Comparison of ENCODE assay signal across 20 cellular contexts in the genomic region with DNA sequence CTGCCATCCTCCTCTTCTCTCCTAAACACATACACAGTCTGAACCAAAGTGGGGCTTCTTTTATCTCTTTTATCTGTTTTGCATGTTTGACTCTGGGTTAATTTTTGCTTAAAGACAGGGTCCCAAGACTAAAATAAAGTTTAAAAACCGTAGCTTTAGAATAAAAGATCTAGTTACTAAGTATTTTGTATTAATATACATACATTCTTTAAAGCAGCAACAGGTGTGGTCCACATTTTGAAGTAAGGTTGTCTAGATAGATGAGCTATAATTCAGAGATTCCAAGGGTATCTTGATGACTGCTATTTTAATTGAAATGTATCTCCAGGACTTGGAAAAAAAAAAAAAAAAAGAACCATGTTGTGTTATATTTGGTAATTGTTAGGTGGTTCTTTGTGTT.
DNase-seq lines count a peak whose midpoint lies in the region; ATAC-seq and TF ChIP-seq lines count a peak whose summit lies in the region.
"Had no signal": no experiment of that assay in that cellular context is flagged by ENCODE, and none has a peak within 500 bp of the region (broad histone marks: within the 10 kb centered on the region; RNA-seq: fewer than 3 reads in every experiment).

No MANE protein-coding gene starts in this region.

- POLR2A ChIA-PET in activated CD8-positive, alpha-beta T cell treated with anti-CD3 and anti-CD28 coated beads for 36 hours (lab: Charles Lee), result interaction anchor here (0.5 kb wide), 1 partner anchor 69 kb away, joined by 4 read pairs; no protein-coding TSS in a partner anchor
- POLR2A ChIA-PET in activated CD8-positive, alpha-beta T cell treated with anti-CD3 and anti-CD28 coated beads, Interleukin-2, amount 10 ng/mL, durations not matched to agents 7 days and 5 days (lab: Charles Lee), result interaction anchor here (0.6 kb wide), 1 partner anchor 877 kb away, joined by 4 read pairs; no protein-coding TSS in a partner anchor
- POLR2A ChIA-PET in CD4-positive, alpha-beta T cell (lab: Charles Lee), result no interaction called here

- intact Hi-C loops in activated CD8-positive, alpha-beta T cell treated with anti-CD3 and anti-CD28 coated beads for 36 hours (cut with micrococcal nuclease), result no loop called here
- intact Hi-C loops in CD4-positive, alpha-beta T cell (cut with DNase I, micrococcal nuclease), result no loop called here

- no peaks in the 10 kb centered on the region for H3K27me3 Mint-ChIP-seq in activated CD8-positive, alpha-beta T cell treated with anti-CD3 and anti-CD28 coated beads for 36 hours
- H3K27me3 Mint-ChIP-seq in activated CD8-positive, alpha-beta T cell treated with anti-CD3 and anti-CD28 coated beads, Interleukin-2, amount 10 ng/mL, durations not matched to agents 7 days and 5 days (ENCODE audit: low read depth), result no peaks in the 10 kb centered on the region
- H3K27me3 Mint-ChIP-seq in CD4-positive, alpha-beta T cell, result no peaks in the 10 kb centered on the region
- no peaks in the 10 kb centered on the region for H3K27me3 Mint-ChIP-seq in T-helper 17 cell
- H3K27me3 Mint-ChIP-seq: B cell; CD4-positive, CD25-positive, alpha-beta regulatory T cell; CD8-positive, alpha-beta memory T cell had no signal

- no peak overlapping the region for H3K27ac ChIP-seq in CD4-positive, alpha-beta T cell (ENCODE audit: low read depth, low read length)
- H3K27ac ChIP-seq: 22Rv1, BLaER1, C4-2B had no signal

- peaks cover 15% of the 10 kb centered on the region for H3K4me1 Mint-ChIP-seq in activated CD8-positive, alpha-beta T cell treated with anti-CD3 and anti-CD28 coated beads for 36 hours (ENCODE audit: low read depth)
- H3K4me1 Mint-ChIP-seq in activated CD8-positive, alpha-beta T cell treated with anti-CD3 and anti-CD28 coated beads, Interleukin-2, amount 10 ng/mL, durations not matched to agents 7 days and 5 days (ENCODE audit: low read depth), result peaks cover 6% of the 10 kb centered on the region
- peaks cover 37% of the 10 kb centered on the region for H3K4me1 Mint-ChIP-seq in CD4-positive, alpha-beta T cell (ENCODE audit: low read depth)
- H3K4me1 Mint-ChIP-seq in T-helper 17 cell, result peaks cover 20% of the 10 kb centered on the region
- H3K4me1 Mint-ChIP-seq in stimulated activated effector memory CD8-positive, alpha-beta T cell treated with anti-CD3 and anti-CD28 coated beads, Interleukin-12 subunit alpha, Interleukin-12 subunit beta, amount 100 ng/mL, for 72 hours, result peaks cover 10% of the 10 kb centered on the region

- DNase-seq in activated CD8-positive, alpha-beta T cell treated with anti-CD3 and anti-CD28 coated beads for 36 hours, result no peak
- no peak for DNase-seq in activated CD8-positive, alpha-beta T cell treated with anti-CD3 and anti-CD28 coated beads, Interleukin-2, amount 10 ng/mL, durations not matched to agents 7 days and 5 days
- DNase-seq in CD4-positive, alpha-beta T cell, result no peak
- DNase-seq in T-helper 17 cell (no peak), hippocampal formation (lab: John Stamatoyannopoulos, UW) (no peak)
- DNase-seq in stimulated activated effector memory CD8-positive, alpha-beta T cell treated with anti-CD3 and anti-CD28 coated beads, Interleukin-12 subunit alpha, Interleukin-12 subunit beta, amount 100 ng/mL, for 72 hours (ENCODE audit: low spot score in 2 of 2), result no peak
- DNase-seq: CD4-positive, CD25-positive, alpha-beta regulatory T cell; CD8-positive, alpha-beta memory T cell; DMS 273 treated with DMSO at 0.1 percent for 48 hours; DMS79; EL; GDM1 had no signal

- no peaks in the 10 kb centered on the region for H3K27me3 ChIP-seq in CD4-positive, alpha-beta T cell (ENCODE audit: control insufficient read depth, insufficient read depth, low read length)
- H3K27me3 ChIP-seq: BLaER1 had no signal

- CTCF ChIA-PET in activated CD8-positive, alpha-beta T cell treated with anti-CD3 and anti-CD28 coated beads for 36 hours (lab: Charles Lee), result interaction anchor here (1.1 kb wide), 1 partner anchor 11 kb away, joined by 3 read pairs; no protein-coding TSS in a partner anchor
- CTCF ChIA-PET in activated CD8-positive, alpha-beta T cell treated with anti-CD3 and anti-CD28 coated beads, Interleukin-2, amount 10 ng/mL, durations not matched to agents 7 days and 5 days (lab: Charles Lee), result no interaction called here
- CTCF ChIA-PET in CD4-positive, alpha-beta T cell (lab: Charles Lee), result no interaction called here

- ATAC-seq in activated CD8-positive, alpha-beta T cell treated with anti-CD3 and anti-CD28 coated beads for 36 hours, result no peak
- ATAC-seq in activated CD8-positive, alpha-beta T cell treated with anti-CD3 and anti-CD28 coated beads, Interleukin-2, amount 10 ng/mL, durations not matched to agents 7 days and 5 days, result no peak
- ATAC-seq in CD4-positive, alpha-beta T cell (ENCODE audit: poor library complexity), result no peak
- ATAC-seq in T-helper 17 cell (no peak), HG02798 (IDR thresholded peaks at IDR 0.05; ENCODE audit: poor library complexity, unreplicated experiment) (no peak)
- no peak for ATAC-seq in stimulated activated effector memory CD8-positive, alpha-beta T cell treated with anti-CD3 and anti-CD28 coated beads, Interleukin-12 subunit alpha, Interleukin-12 subunit beta, amount 100 ng/mL, for 72 hours
- ATAC-seq: GM12878, GM23338 had no signal

- peak overlapping the region; percentile 23 for H3K27ac Mint-ChIP-seq in activated CD8-positive, alpha-beta T cell treated with anti-CD3 and anti-CD28 coated beads for 36 hours
- no peak overlapping the region for H3K27ac Mint-ChIP-seq in activated CD8-positive, alpha-beta T cell treated with anti-CD3 and anti-CD28 coated beads, Interleukin-2, amount 10 ng/mL, durations not matched to agents 7 days and 5 days
- H3K27ac Mint-ChIP-seq in CD4-positive, alpha-beta T cell, result peak overlapping the region; percentile 1
- H3K27ac Mint-ChIP-seq in T-helper 17 cell, result peak overlapping the region; percentile 59
- H3K27ac Mint-ChIP-seq in stimulated activated effector memory CD8-positive, alpha-beta T cell treated with anti-CD3 and anti-CD28 coated beads, Interleukin-12 subunit alpha, Interleukin-12 subunit beta, amount 100 ng/mL, for 72 hours, result peak overlapping the region; percentile 19
- H3K27ac Mint-ChIP-seq: B cell, GM23338 had no signal

- H3K36me3 Mint-ChIP-seq in activated CD8-positive, alpha-beta T cell treated with anti-CD3 and anti-CD28 coated beads for 36 hours (ENCODE audit: low read depth), result peaks cover 17% of the 10 kb centered on the region
- H3K36me3 Mint-ChIP-seq in activated CD8-positive, alpha-beta T cell treated with anti-CD3 and anti-CD28 coated beads, Interleukin-2, amount 10 ng/mL, durations not matched to agents 7 days and 5 days (ENCODE audit: low read depth), result peaks cover 21% of the 10 kb centered on the region
- H3K36me3 Mint-ChIP-seq in CD4-positive, alpha-beta T cell (ENCODE audit: low read depth), result peaks cover 66% of the 10 kb centered on the region
- H3K36me3 Mint-ChIP-seq in T-helper 17 cell (ENCODE audit: low read depth), result peaks cover 8% of the 10 kb centered on the region
- H3K36me3 Mint-ChIP-seq in stimulated activated effector memory CD8-positive, alpha-beta T cell treated with anti-CD3 and anti-CD28 coated beads, Interleukin-12 subunit alpha, Interleukin-12 subunit beta, amount 100 ng/mL, for 72 hours, result peaks cover 55% of the 10 kb centered on the region

- H3K4me3 Mint-ChIP-seq in activated CD8-positive, alpha-beta T cell treated with anti-CD3 and anti-CD28 coated beads for 36 hours, result no peak overlapping the region
- H3K4me3 Mint-ChIP-seq in activated CD8-positive, alpha-beta T cell treated with anti-CD3 and anti-CD28 coated beads, Interleukin-2, amount 10 ng/mL, durations not matched to agents 7 days and 5 days, result no peak overlapping the region
- no peak overlapping the region for H3K4me3 Mint-ChIP-seq in CD4-positive, alpha-beta T cell
- H3K4me3 Mint-ChIP-seq in T-helper 17 cell, result no peak overlapping the region
- H3K4me3 Mint-ChIP-seq in stimulated activated effector memory CD8-positive, alpha-beta T cell treated with anti-CD3 and anti-CD28 coated beads, Interleukin-12 subunit alpha, Interleukin-12 subunit beta, amount 100 ng/mL, for 72 hours, result no peak overlapping the region
- H3K4me3 Mint-ChIP-seq: B cell; CD4-positive, CD25-positive, alpha-beta regulatory T cell; CD8-positive, alpha-beta memory T cell; GM23338 had no signal

- no peaks in the 10 kb centered on the region for H3K9me3 ChIP-seq in CD4-positive, alpha-beta T cell (ENCODE audit: control insufficient read depth, low read length)
- H3K9me3 ChIP-seq in T-helper 17 cell (ENCODE audit: control insufficient read depth, low read length, poor library complexity, severe bottlenecking), result peaks cover under 1% of the 10 kb centered on the region
- H3K9me3 ChIP-seq: HAP-1 had no signal

- H3K9me3 Mint-ChIP-seq in activated CD8-positive, alpha-beta T cell treated with anti-CD3 and anti-CD28 coated beads for 36 hours, result no peaks in the 10 kb centered on the region
- no peaks in the 10 kb centered on the region for H3K9me3 Mint-ChIP-seq in activated CD8-positive, alpha-beta T cell treated with anti-CD3 and anti-CD28 coated beads, Interleukin-2, amount 10 ng/mL, durations not matched to agents 7 days and 5 days (ENCODE audit: insufficient read depth)
- no peaks in the 10 kb centered on the region for H3K9me3 Mint-ChIP-seq in CD4-positive, alpha-beta T cell
- no peaks in the 10 kb centered on the region for H3K9me3 Mint-ChIP-seq in stimulated activated effector memory CD8-positive, alpha-beta T cell treated with anti-CD3 and anti-CD28 coated beads, Interleukin-12 subunit alpha, Interleukin-12 subunit beta, amount 100 ng/mL, for 72 hours
- H3K9me3 Mint-ChIP-seq: CD4-positive, CD25-positive, alpha-beta regulatory T cell; CD8-positive, alpha-beta memory T cell; GM23338 had no signal

- TF ChIP-seq CTCF in activated CD8-positive, alpha-beta T cell treated with anti-CD3 and anti-CD28 coated beads for 36 hours (IDR thresholded peaks at IDR 0.05), result no peak
- no peak for TF ChIP-seq CTCF in CD4-positive, alpha-beta T cell (IDR thresholded peaks at IDR 0.05)
